8 cellular contexts compared by ENCODE assay signal in genomic region chr2:98468621-98469236, GRCh38. TPM values are rescaled to one million over a fixed set of nuclear protein-coding genes. Genes with fewer than 3 reads are reported as not detected.
A peak's percentile ranks its signal among the peaks of the same experiment; 100 is the strongest.
DNase-seq lines count a peak whose midpoint lies in the region; ATAC-seq, FAIRE-seq and TF ChIP-seq lines count a peak whose summit lies in the region.

No MANE protein-coding gene starts in this region.

- in situ Hi-C loops in HAP-1 (cut with MboI; ENCODE audit: low sequenced_read_pairs) = no loop called here

- H3K9me3 ChIP-seq in CD4-positive, CD25-positive, alpha-beta regulatory T cell (ENCODE audit: control insufficient read depth in 2 of 2, low read length in 2 of 2) = no peaks in the 10 kb centered on the region
- H3K9me3 ChIP-seq in astrocyte (ENCODE audit: insufficient read depth, low read depth, low read length) = no peaks in the 10 kb centered on the region
- no peaks in the 10 kb centered on the region for H3K9me3 ChIP-seq in HAP-1
- H3K9me3 ChIP-seq in esophagus muscularis mucosa = no peaks in the 10 kb centered on the region

- 84% methylated on average over 5 of the region's 5 CpGs for WGBS in esophagus muscularis mucosa

- H2AFZ ChIP-seq in KMS-11 (ENCODE audit: low read depth) = no peak overlapping the region
- H2AFZ ChIP-seq in astrocyte (ENCODE audit: low read depth, low read length) = no peak overlapping the region

- peak overlapping the region; percentile 22 for H3K4me3 ChIP-seq in CD4-positive, CD25-positive, alpha-beta regulatory T cell (ENCODE audit: low read depth, low read length)
- H3K4me3 ChIP-seq in KMS-11 (IDR thresholded peaks at IDR 0.05; ENCODE audit: insufficient read depth, low read depth, low read length) (no peak overlapping the region), astrocyte (ENCODE audit: insufficient read depth, low read depth, low read length) (no peak overlapping the region), HAP-1 (no peak overlapping the region), esophagus muscularis mucosa (no peak overlapping the region)

- no peak for TF ChIP-seq CTCF in KMS-11 (conservative IDR thresholded peaks at IDR 0.05; ENCODE audit: low read depth, low read length)
- TF ChIP-seq CTCF in astrocyte (IDR thresholded peaks at IDR 0.05; ENCODE audit: insufficient read depth, low read depth, low read length) = no peak
- no peak for TF ChIP-seq CTCF in esophagus muscularis mucosa (IDR thresholded peaks at IDR 0.05)

- no peak for ATAC-seq in CD4-positive, CD25-positive, alpha-beta regulatory T cell (ENCODE audit: low read depth in 2 of 2)
- ATAC-seq in GM21367 (IDR thresholded peaks at IDR 0.05; ENCODE audit: unreplicated experiment) = peak; percentile 25

- H3K79me2 ChIP-seq in KMS-11 (ENCODE audit: insufficient read depth, low read depth) (peaks cover 75% of the 10 kb centered on the region), astrocyte (ENCODE audit: insufficient read depth, low read length) (peaks cover 25% of the 10 kb centered on the region)

- no peaks in the 10 kb centered on the region for H3K9me3 Mint-ChIP-seq in CD4-positive, CD25-positive, alpha-beta regulatory T cell
- H3K9me3 Mint-ChIP-seq in astrocyte (ENCODE audit: unreplicated experiment) = peaks cover 2% of the 10 kb centered on the region

- peak overlapping the region; percentile 84 to 95 (median 91) for H3K27ac Mint-ChIP-seq in CD4-positive, CD25-positive, alpha-beta regulatory T cell
- no peak overlapping the region for H3K27ac Mint-ChIP-seq in astrocyte (ENCODE audit: unreplicated experiment)

- H3K36me3 Mint-ChIP-seq in CD4-positive, CD25-positive, alpha-beta regulatory T cell = peaks cover 12% of the 10 kb centered on the region
- peaks cover 10% of the 10 kb centered on the region for H3K36me3 Mint-ChIP-seq in astrocyte (ENCODE audit: low read depth, unreplicated experiment)

- H3K27me3 ChIP-seq in CD4-positive, CD25-positive, alpha-beta regulatory T cell (ENCODE audit: control insufficient read depth, insufficient read depth, low read length) = no peaks in the 10 kb centered on the region
- no peaks in the 10 kb centered on the region for H3K27me3 ChIP-seq in KMS-11 (ENCODE audit: insufficient read depth, low read depth)
- no peaks in the 10 kb centered on the region for H3K27me3 ChIP-seq in astrocyte (ENCODE audit: insufficient read depth, low read length)
- no peaks in the 10 kb centered on the region for H3K27me3 ChIP-seq in HAP-1 (ENCODE audit: low read depth)
- H3K27me3 ChIP-seq in esophagus muscularis mucosa = no peaks in the 10 kb centered on the region

- H3K27me3 Mint-ChIP-seq in CD4-positive, CD25-positive, alpha-beta regulatory T cell = no peaks in the 10 kb centered on the region
- H3K27me3 Mint-ChIP-seq in astrocyte (ENCODE audit: low read depth, unreplicated experiment) = no peaks in the 10 kb centered on the region

- H3K36me3 ChIP-seq in CD4-positive, CD25-positive, alpha-beta regulatory T cell (ENCODE audit: control insufficient read depth, insufficient read depth, low read length) = no peaks in the 10 kb centered on the region
- H3K36me3 ChIP-seq in KMS-11 (ENCODE audit: insufficient read depth) (no peaks in the 10 kb centered on the region), astrocyte (ENCODE audit: insufficient read depth, low read length) (no peaks in the 10 kb centered on the region), HAP-1 (replicated peaks) (peaks cover 3% of the 10 kb centered on the region; the same call in 1 of the 2 replicates), esophagus muscularis mucosa (no peaks in the 10 kb centered on the region)

- H3K4me2 ChIP-seq in KMS-11 (peak overlapping the region; percentile 94), astrocyte (ENCODE audit: low read length) (peak overlapping the region; percentile 28)

- no peak for TF ChIP-seq POLR2A in H54 (IDR thresholded peaks at IDR 0.05; ENCODE audit: low read depth, low read length)
- TF ChIP-seq POLR2A in esophagus muscularis mucosa (IDR thresholded peaks at IDR 0.05; ENCODE audit: low read depth) = no peak

- peak overlapping the region; percentile 55 to 79 (median 74) for H3K4me3 Mint-ChIP-seq in CD4-positive, CD25-positive, alpha-beta regulatory T cell
- H3K4me3 Mint-ChIP-seq in astrocyte (ENCODE audit: unreplicated experiment) = no peak overlapping the region

- intact Hi-C loops in esophagus muscularis mucosa (cut with DNase I) = no loop called here

- peak in 1 of 3 donors; percentile 37 for DNase-seq in CD4-positive, CD25-positive, alpha-beta regulatory T cell
- DNase-seq in astrocyte (ENCODE audit: low read depth) (peak; percentile 47), H54 (ENCODE audit: insufficient read length, low spot score) (no peak), NOMO-1 (lab: John Stamatoyannopoulos, UW; ENCODE audit: unreplicated experiment in 2 of 2) (no peak), HAP-1 (ENCODE audit: low spot score in 2 of 2) (no peak), esophagus muscularis mucosa (ENCODE audit: extremely low spot score) (no peak)

- peak overlapping the region; percentile 88 for H3K27ac ChIP-seq in CD4-positive, CD25-positive, alpha-beta regulatory T cell (ENCODE audit: insufficient read depth, low read length, poor library complexity, severe bottlenecking)
- H3K27ac ChIP-seq in KMS-11 (peak overlapping the region; percentile 62; the same call in 1 of the 2 replicates), astrocyte (ENCODE audit: low read depth, low read length) (no peak overlapping the region), esophagus muscularis mucosa (replicated peaks in 1 of 4) (no peak overlapping the region)

- FAIRE-seq in astrocyte (lab: Jason Lieb, UNC) (no peak), H54 (lab: Jason Lieb, UNC) (no peak)

- no peak for TF ChIP-seq EP300 in esophagus muscularis mucosa (IDR thresholded peaks at IDR 0.05)

- H4K20me1 ChIP-seq in KMS-11 (ENCODE audit: insufficient read depth) (no peaks in the 10 kb centered on the region), astrocyte (ENCODE audit: insufficient read depth, low read length) (peaks cover 65% of the 10 kb centered on the region)

- 0 out of 2 replicates have a peak overlapping the region, but pooled peaks have one; percentile 9 for H3K9ac ChIP-seq in KMS-11
- H3K9ac ChIP-seq in astrocyte (ENCODE audit: low read length) = no peak overlapping the region

- H3K4me1 ChIP-seq in CD4-positive, CD25-positive, alpha-beta regulatory T cell (ENCODE audit: control insufficient read depth, insufficient read depth, low read length, poor library complexity, severe bottlenecking) = peaks cover 98% of the 10 kb centered on the region
- H3K4me1 ChIP-seq in KMS-11 (ENCODE audit: low read depth, poor library complexity, severe bottlenecking) (peaks cover 100% of the 10 kb centered on the region), astrocyte (ENCODE audit: insufficient read depth, low read length) (peaks cover 16% of the 10 kb centered on the region), HAP-1 (peaks cover 4% of the 10 kb centered on the region), esophagus muscularis mucosa (peaks cover 43 to 73% (median 65%) of the 10 kb centered on the region in 4 donors)

- H3K4me1 Mint-ChIP-seq in CD4-positive, CD25-positive, alpha-beta regulatory T cell = peaks cover 34 to 98% (median 74%) of the 10 kb centered on the region in 4 donors
- H3K4me1 Mint-ChIP-seq in astrocyte (ENCODE audit: low read depth, unreplicated experiment) = peaks cover 23% of the 10 kb centered on the region

RNA-seq across cellular contexts. Expression of gene INPP4A, which starts 24.1 kb away (rescaled TPM):
- 106 TPM for total RNA-seq in CD4-positive, CD25-positive, alpha-beta regulatory T cell
- 10 to 100 TPM; 27.9 to 36.3 (median 30.7) TPM for polyA plus RNA-seq in CD4-positive, CD25-positive, alpha-beta regulatory T cell
- total RNA-seq in astrocyte (19.4 and 23.4 TPM in 2 replicates), esophagus muscularis mucosa (10 to 100 TPM; 30.7 to 58.9 (median 39.4) TPM)

Comparison
In these comparisons a context has a peak if more than half of its experiments do, and no peak if none do; other contexts are left out.
1. H3K27ac ChIP-seq: peak in CD4-positive, CD25-positive, alpha-beta regulatory T cell (single experiment) and KMS-11 (single experiment); none in astrocyte (single experiment) and esophagus muscularis mucosa (0 of 4).